7 cellular contexts compared by ENCODE assay signal in the genomic region with DNA sequence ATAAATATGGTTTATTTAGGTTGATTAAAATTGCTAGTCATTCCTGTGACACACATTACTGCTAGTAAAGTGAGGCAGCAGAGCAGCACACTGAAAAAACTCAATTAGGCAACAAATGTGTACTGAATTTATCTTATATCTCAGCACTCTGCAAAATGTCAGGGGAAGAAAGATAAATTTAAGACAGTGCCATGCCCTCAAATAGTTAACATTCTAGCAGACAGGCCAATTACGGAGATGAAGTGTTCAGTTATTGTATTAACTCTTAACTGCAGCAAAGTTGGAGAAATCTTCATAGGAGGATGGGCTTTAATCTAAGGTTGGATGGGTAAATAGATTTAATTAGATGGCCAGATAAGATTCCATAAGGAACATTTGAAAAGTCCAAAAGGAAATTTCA.
"Had no signal": no experiment of that assay in that cellular context is flagged by ENCODE, and none has a peak within 500 bp of the region (broad histone marks: within the 10 kb centered on the region; RNA-seq: fewer than 3 reads in every experiment).

No MANE protein-coding gene starts in this region.

- H3K9ac ChIP-seq: GM23248 had no signal

- H3K9me3 ChIP-seq: HAP-1 had no signal

- H2AFZ ChIP-seq: GM23248 had no signal

- H3K4me3 ChIP-seq: GM23248, HAP-1 had no signal

- H3K36me3 ChIP-seq: HAP-1 had no signal

- H3K4me3 Mint-ChIP-seq: HFFc6 had no signal

- H3K27ac Mint-ChIP-seq: HFFc6 had no signal

- H3K4me1 ChIP-seq: HAP-1 had no signal

- DNase-seq: GM23248, GOT3, H7, HFFc6, IMR-90 had no signal

- H3K27ac ChIP-seq: GM23248 had no signal

- ATAC-seq: HCT116 had no signal
